In genomic region chr1:40923511-40924020, GRCh38 we compare ENCODE assay signal across 17 cellular contexts.
"Had no signal": no experiment of that assay in that cellular context is flagged by ENCODE, and none has a peak within 500 bp of the region (broad histone marks: within the 10 kb centered on the region; RNA-seq: fewer than 3 reads in every experiment).

No MANE protein-coding gene starts in this region.

- H3K4me3 ChIP-seq: adrenal gland, coronary artery, hepatocyte, lower lobe of right lung, prostate gland, right atrium auricular region, transverse colon had no signal

- H3K79me2 ChIP-seq: hepatocyte had no signal

- DNase-seq: activated CD4-positive, alpha-beta memory T cell treated with anti-CD3 and anti-CD28 coated beads, Interleukin-2, amount 10 ng/mL, durations not matched to agents 7 days and 5 days; activated CD4-positive, alpha-beta T cell treated with anti-CD3 and anti-CD28 coated beads, Interleukin-2, amount 10 ng/mL, durations not matched to agents 24 days and 14 days; activated T-cell treated with anti-CD3 and anti-CD28 coated beads for 4 hours; foreskin fibroblast; immature natural killer cell; lower lobe of right lung; naive thymus-derived CD4-positive, alpha-beta T cell; stimulated activated CD4-positive, alpha-beta T cell treated with anti-CD3 and anti-CD28 coated beads, Interleukin-4, amount 100 ng/mL, for 4 hours; stimulated activated naive CD8-positive, alpha-beta T cell treated with anti-CD3 and anti-CD28 coated beads, Interleukin-15, Interleukin-2, amounts not matched to agents 100 U/mL and 50 U/mL, for 24 hours; transverse colon had no signal

- H3K4me2 ChIP-seq: hepatocyte had no signal

- H3K27ac ChIP-seq: adrenal gland, coronary artery, epithelial cell of prostate, hepatocyte, lower lobe of right lung, prostate gland, right atrium auricular region, transverse colon, VCaP had no signal

- H3K27me3 ChIP-seq: adrenal gland, hepatocyte, right atrium auricular region, transverse colon had no signal

- H3K36me3 ChIP-seq: adrenal gland, lower lobe of right lung, prostate gland, right atrium auricular region, transverse colon had no signal

- H3K9me3 ChIP-seq: adrenal gland, lower lobe of right lung, prostate gland, right atrium auricular region, transverse colon had no signal

- H2AFZ ChIP-seq: hepatocyte had no signal

- H3K4me1 ChIP-seq: adrenal gland, lower lobe of right lung, prostate gland, right atrium auricular region, transverse colon had no signal
